1 cellular context compared by ENCODE assay signal in genomic region chr5:5155617-5156016, GRCh38.
A peak's percentile ranks its signal among the peaks of the same experiment; 100 is the strongest.
TF ChIP-seq lines count a peak whose summit lies in the region.

No MANE protein-coding gene starts in this region.

TF ChIP-seq in GM12878, 131 proteins besides CTCF, POLR2A, EP300 and RAD21:
- TF ChIP-seq SPI1 (IDR thresholded peaks at IDR 0.05; ENCODE audit: borderline replicate concordance, insufficient read depth, low read depth, low read length) (peak; percentile 21; the same call in 1 of the 2 replicates), SMARCA5 (IDR thresholded peaks at IDR 0.05) (no peak)
